In the genomic region with DNA sequence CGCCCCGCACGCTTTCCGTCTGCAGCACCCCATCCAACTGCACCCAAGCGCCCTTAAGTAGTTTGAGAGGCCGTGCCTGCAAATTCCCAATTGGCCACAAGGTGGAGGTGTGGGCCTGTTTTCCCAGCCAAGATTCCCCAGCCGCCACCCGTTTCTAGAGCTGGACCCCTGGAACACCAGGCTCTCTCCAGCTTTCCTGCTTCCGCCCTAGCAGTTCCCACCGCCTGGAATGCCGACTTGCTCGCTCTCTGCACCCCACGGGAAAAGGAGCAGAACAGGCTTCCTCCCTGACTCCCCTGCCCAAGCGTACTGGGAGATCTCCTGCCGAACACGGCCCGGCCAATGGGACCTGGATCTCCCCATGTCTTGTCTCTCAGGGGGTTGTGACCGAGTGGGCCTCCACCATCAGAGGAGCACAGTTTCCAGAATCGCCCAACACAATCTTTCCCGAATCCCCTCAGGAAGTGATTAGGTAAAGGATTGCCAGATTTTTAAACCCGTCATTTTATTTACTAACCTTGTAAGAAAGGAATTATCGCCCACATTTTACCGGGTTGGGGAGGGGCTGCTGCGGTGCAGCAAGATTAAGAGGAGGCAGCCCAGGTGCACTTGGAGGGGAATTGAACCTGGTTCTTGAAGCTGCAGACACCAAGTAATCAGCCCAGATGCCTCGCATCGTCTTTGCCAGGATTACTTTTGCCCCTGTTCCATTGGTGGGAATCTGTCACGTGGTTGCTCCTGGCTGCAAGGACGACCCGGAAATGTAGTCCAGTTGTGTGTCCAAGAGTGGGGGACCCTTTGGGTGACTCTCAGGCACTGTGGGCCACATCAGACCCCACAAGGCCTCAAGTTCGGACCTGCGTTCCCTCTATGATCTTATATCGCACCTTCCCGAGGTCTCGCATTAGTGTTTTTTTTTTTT, we compare ENCODE assay signal across 8 cellular contexts. TPM values are rescaled to one million over a fixed set of nuclear protein-coding genes. Genes with fewer than 3 reads are reported as not detected.
DNase-seq lines count a peak whose midpoint lies in the region; ATAC-seq and TF ChIP-seq lines count a peak whose summit lies in the region.

No MANE protein-coding gene starts in this region.

- H2BK5ac ChIP-seq in trophoblast cell (ENCODE audit: low read depth, low read length, poor library complexity), result no peak overlapping the region

- H3K9me3 Mint-ChIP-seq in type B pancreatic cell, result no peaks in the 10 kb centered on the region

- H2AFZ ChIP-seq in SU-DHL-6 (ENCODE audit: low read depth, low read length, severe bottlenecking) (peak overlapping the region; percentile 61), trophoblast cell (ENCODE audit: insufficient read depth, low read length, poor library complexity) (peak overlapping the region; percentile 77)

- peak overlapping the region; percentile 43 for H2BK120ac ChIP-seq in trophoblast cell (ENCODE audit: insufficient read depth, low read length, poor library complexity)

- no peaks in the 10 kb centered on the region for H3K9me2 ChIP-seq in SU-DHL-6 (replicated peaks; ENCODE audit: insufficient read depth, low read length)

- H4K8ac ChIP-seq in trophoblast cell (ENCODE audit: low read depth, low read length), result peak overlapping the region; percentile 75

- H3K36me3 Mint-ChIP-seq in type B pancreatic cell, result no peaks in the 10 kb centered on the region

- TF ChIP-seq CTCF in AG09319 (IDR thresholded peaks at IDR 0.05; ENCODE audit: low read depth, low read length) (peak; percentile 77), SU-DHL-6 (IDR thresholded peaks at IDR 0.05; ENCODE audit: insufficient read depth, low read length, poor library complexity, severe bottlenecking) (peak; percentile 73), heart left ventricle (IDR thresholded peaks at IDR 0.05) (peak; percentile 82 to 97 (median 87)), type B pancreatic cell (conservative IDR thresholded peaks at IDR 0.05) (peak; percentile 91)

- TF ChIP-seq POLR2A in heart left ventricle (IDR thresholded peaks at IDR 0.05), result no peak

- no peak overlapping the region for H3K4ac ChIP-seq in trophoblast cell (ENCODE audit: low read depth, low read length)

- H3K79me1 ChIP-seq in trophoblast cell (ENCODE audit: low read length), result peaks cover 2% of the 10 kb centered on the region

- peak overlapping the region; percentile 85 for H3K18ac ChIP-seq in trophoblast cell (ENCODE audit: low read length)

- peak; percentile 91 to 97 (median 93) for ATAC-seq in heart left ventricle

- peak overlapping the region; percentile 78 for H3K14ac ChIP-seq in trophoblast cell (ENCODE audit: low read length)

- H3K9me3 ChIP-seq in SU-DHL-6 (ENCODE audit: insufficient read depth, low read length) (no peaks in the 10 kb centered on the region), heart left ventricle (no peaks in the 10 kb centered on the region), trophoblast cell (ENCODE audit: insufficient read depth, low read depth, low read length) (no peaks in the 10 kb centered on the region)

- H3K79me2 ChIP-seq in SU-DHL-6 (ENCODE audit: insufficient read depth, low read length) (no peaks in the 10 kb centered on the region), trophoblast cell (ENCODE audit: control insufficient read depth, insufficient read depth, low read length, poor library complexity) (peaks cover 2% of the 10 kb centered on the region)

- H3K4me2 ChIP-seq in SU-DHL-6 (ENCODE audit: low read depth, low read length, poor library complexity, severe bottlenecking) (peak overlapping the region; percentile 91), trophoblast cell (ENCODE audit: low read length) (peak overlapping the region; percentile 85)

- intact Hi-C loops in heart left ventricle (cut with DNase I), result loop anchor here (1.0 to 10.0 kb wide), 11 partner anchors 43 to 556 kb away; a partner anchor contains a TSS

- no peak overlapping the region for H2AK5ac ChIP-seq in trophoblast cell (ENCODE audit: low read length)

- H4K12ac ChIP-seq in trophoblast cell (ENCODE audit: low read depth, low read length), result peak overlapping the region; percentile 65

- no peaks in the 10 kb centered on the region for H4K20me1 ChIP-seq in SU-DHL-6 (ENCODE audit: low read depth, low read length)

- peak overlapping the region; percentile 90 for H3K27ac Mint-ChIP-seq in type B pancreatic cell

- H3K27ac ChIP-seq in SU-DHL-6 (ENCODE audit: low read depth, low read length) (peak overlapping the region; percentile 60), adipose tissue (ENCODE audit: low read depth, low read length) (peak overlapping the region; percentile 29), heart left ventricle (peak overlapping the region in 11 of 12 donors; percentile 60 to 85 (median 80)), trophoblast cell (ENCODE audit: low read depth, low read length) (peak overlapping the region; percentile 28)

- DNase-seq in AG09319 (ENCODE audit: extremely low read depth, low read depth), result peak; percentile 62
- DNase-seq in GM19238 (ENCODE audit: insufficient read length, low spot score), result peak; percentile 75
- peak; percentile 83 for DNase-seq in NAMALWA (ENCODE audit: low spot score)
- DNase-seq in heart left ventricle, result peak; percentile 85 to 89 (median 88)
- DNase-seq in trophoblast cell, result peak; percentile 72 to 91
- DNase-seq in type B pancreatic cell (ENCODE audit: extremely low spot score, unreplicated experiment), result peak; percentile 84

- H3K27me3 ChIP-seq in SU-DHL-6 (ENCODE audit: low read length) (no peaks in the 10 kb centered on the region), heart left ventricle (no peaks in the 10 kb centered on the region), trophoblast cell (ENCODE audit: insufficient read depth, low read length) (no peaks in the 10 kb centered on the region)

- H3K4me3 Mint-ChIP-seq in type B pancreatic cell, result peak overlapping the region; percentile 96

- H3K9ac ChIP-seq in SU-DHL-6 (ENCODE audit: low read length) (peak overlapping the region; percentile 69), trophoblast cell (ENCODE audit: low read length) (peak overlapping the region; percentile 71)

- WGBS in adipose tissue, 3 donors, result 4 to 11% (median 5%) methylated on average over 34 of the region's 34 CpGs
- WGBS in heart left ventricle, 4 donors, result 7 to 22% (median 9%) methylated on average over 16 to 34 of the region's 34 CpGs
- WGBS in trophoblast cell (ENCODE audit: extremely low coverage, insufficient coverage, insufficient read length), result no CpG with 5 or more reads among the region's 34 CpGs

- H2BK12ac ChIP-seq in trophoblast cell (ENCODE audit: low read length), result no peak overlapping the region

- H3K4me3 ChIP-seq in SU-DHL-6 (ENCODE audit: insufficient read depth, low read length, poor library complexity, severe bottlenecking) (peak overlapping the region; percentile 76), heart left ventricle (peak overlapping the region; percentile 52 to 87 (median 70)), trophoblast cell (ENCODE audit: low read depth, low read length) (peak overlapping the region; percentile 59)

- H3K27me3 Mint-ChIP-seq in type B pancreatic cell, result no peaks in the 10 kb centered on the region

- peaks cover 14% of the 10 kb centered on the region for H3K4me1 Mint-ChIP-seq in type B pancreatic cell (ENCODE audit: unreplicated experiment)

- peaks cover 0 to 14% (median 0%) of the 10 kb centered on the region in 12 donors for H3K4me1 ChIP-seq in heart left ventricle
- H3K4me1 ChIP-seq in trophoblast cell (ENCODE audit: control insufficient read depth in 1 of 2, insufficient read depth in 2 of 2, low read length in 2 of 2), result no peaks in the 10 kb centered on the region

- no peak overlapping the region for H3K23ac ChIP-seq in trophoblast cell (ENCODE audit: low read length)

- H3K36me3 ChIP-seq in SU-DHL-6 (ENCODE audit: low read length) (no peaks in the 10 kb centered on the region), heart left ventricle (no peaks in the 10 kb centered on the region), trophoblast cell (ENCODE audit: control insufficient read depth in 1 of 2, insufficient read depth in 2 of 2, low read length in 2 of 2) (no peaks in the 10 kb centered on the region)

- H3F3A ChIP-seq in SU-DHL-6 (ENCODE audit: insufficient read depth), result peaks cover 23% of the 10 kb centered on the region

- H4K91ac ChIP-seq in trophoblast cell (ENCODE audit: low read depth, low read length), result peak overlapping the region; percentile 69

RNA-seq across cellular contexts. Expression of a gene that starts 3.5 kb away (rescaled TPM):
- polyA plus RNA-seq in adipose tissue, result 1 to 10 TPM in 2 of 3 donors, under 1 TPM in 1; 0.28 to 2.1 (median 1.4) TPM
- under 1 TPM in 4 of 9 donors, not detected in 5; 0.28 to 0.89 (median 0.66) TPM for total RNA-seq in heart left ventricle
- under 1 TPM; 0.36 to 0.61 TPM for polyA plus RNA-seq in heart left ventricle
- 0.25 and 0.26 TPM in 2 replicates for polyA plus RNA-seq in trophoblast cell (2013)
- total RNA-seq in type B pancreatic cell (ENCODE audit: low replicate concordance), result 2.3 and 6.0 TPM in 2 replicates

RNA-seq across cellular contexts. Expression of a gene that starts 7.3 kb away (rescaled TPM):
- 10 to 100 TPM; 37.0 to 87.1 (median 79.2) TPM for polyA plus RNA-seq in adipose tissue
- 100 to 1,000 TPM in 3 of 9 donors, 10 to 100 TPM in 6; 66.2 to 162 (median 74.3) TPM for total RNA-seq in heart left ventricle
- polyA plus RNA-seq in heart left ventricle, result 100 to 1,000 TPM in 1 of 2 donors, 10 to 100 TPM in 1; 91.5 to 155 TPM
- polyA plus RNA-seq in trophoblast cell (2013), result 21.2 and 22.6 TPM in 2 replicates
- 30.3 and 41.0 TPM in 2 replicates for total RNA-seq in type B pancreatic cell (ENCODE audit: low replicate concordance)

RNA-seq across cellular contexts. Expression of a gene that starts 15.2 kb away (rescaled TPM):
- polyA plus RNA-seq in adipose tissue, result 10 to 100 TPM; 12.1 to 23.8 (median 13.5) TPM
- 10 to 100 TPM in 4 of 9 donors, 1 to 10 TPM in 5; 6.1 to 18.0 (median 9.0) TPM for total RNA-seq in heart left ventricle
- 10 to 100 TPM in 1 of 2 donors, 1 to 10 TPM in 1; 9.6 to 12.1 TPM for polyA plus RNA-seq in heart left ventricle
- 42.3 and 44.2 TPM in 2 replicates for polyA plus RNA-seq in trophoblast cell (2013)
- 43.6 and 91.8 TPM in 2 replicates for total RNA-seq in type B pancreatic cell (ENCODE audit: low replicate concordance)

RNA-seq across cellular contexts. Expression of a gene that starts 39.7 kb away (rescaled TPM):
- 1 to 10 TPM in 1 of 3 donors, under 1 TPM in 2; 0.51 to 1.4 (median 0.67) TPM for polyA plus RNA-seq in adipose tissue
- 1 to 10 TPM in 8 of 9 donors, under 1 TPM in 1; 0.87 to 4.4 (median 2.5) TPM for total RNA-seq in heart left ventricle
- polyA plus RNA-seq in heart left ventricle, result 1 to 10 TPM; 1.7 to 3.3 TPM
- 22.5 and 22.6 TPM in 2 replicates for polyA plus RNA-seq in trophoblast cell (2013)
- total RNA-seq in type B pancreatic cell (ENCODE audit: low replicate concordance), result 9.5 and 11.2 TPM in 2 replicates

RNA-seq across cellular contexts. Expression of a gene that starts 49.8 kb away (rescaled TPM):
- polyA plus RNA-seq in adipose tissue (1 to 10 TPM in 1 of 3 donors, under 1 TPM in 2; 0.34 to 1.4 (median 0.46) TPM), heart left ventricle (under 1 TPM in 1 of 2 donors, not detected in 1; 0.10 TPM)
- total RNA-seq in heart left ventricle (under 1 TPM in 2 of 9 donors, not detected in 7; 0.16 to 0.53 TPM), type B pancreatic cell (ENCODE audit: low replicate concordance) (2.6 and 3.0 TPM in 2 replicates)
- polyA plus RNA-seq in trophoblast cell (2013), result 1.0 and 1.4 TPM in 2 replicates

Comparison
In these comparisons a context has a peak if more than half of its experiments do, and no peak if none do; other contexts are left out.
1. Peak in every context shown above with its lines: DNase-seq, ATAC-seq, H3K4me3 ChIP-seq and H3K27ac ChIP-seq.
2. H3K27ac ChIP-seq: peak in every context shown above with its lines; median percentile 80 in heart left ventricle; 60 in SU-DHL-6; 29 in adipose tissue; 28 in trophoblast cell.